Comparison of ENCODE assay signal across 8 cellular contexts in the genomic region with DNA sequence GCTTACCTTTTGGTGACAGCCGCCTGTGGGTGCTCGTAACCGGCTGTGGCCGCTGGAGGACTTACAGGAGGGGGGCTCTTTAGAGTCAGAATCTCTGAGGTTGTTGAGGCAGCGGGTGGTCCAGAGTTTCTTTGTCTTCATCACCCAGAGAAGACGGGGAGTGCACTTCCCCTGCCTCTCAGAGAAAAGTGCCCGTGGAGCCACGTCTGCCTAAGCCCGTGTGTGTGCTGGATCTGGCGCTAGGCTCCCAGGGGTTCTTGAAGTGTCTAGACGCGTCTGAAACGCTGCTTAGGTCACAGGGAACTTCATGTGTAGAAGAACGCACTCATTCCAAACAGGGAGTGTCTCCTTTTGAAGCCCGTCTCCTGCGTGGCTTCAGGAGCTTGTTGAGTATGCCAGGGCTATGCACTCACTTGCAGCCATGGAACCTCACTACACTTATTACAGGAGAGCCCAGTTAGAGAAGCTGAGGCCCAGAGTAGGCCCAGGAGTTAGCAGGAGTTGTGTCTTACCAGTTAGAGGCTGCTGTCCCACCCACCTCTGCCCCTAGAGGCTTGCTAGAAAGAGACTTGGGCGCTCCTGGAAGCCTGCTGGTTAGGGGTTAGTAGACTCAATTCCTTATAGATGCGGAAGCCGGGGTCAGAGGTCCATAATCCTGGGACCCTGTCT. TPM values are rescaled to one million over a fixed set of nuclear protein-coding genes. Genes with fewer than 3 reads are reported as not detected.
DNase-seq lines count a peak whose midpoint lies in the region; FAIRE-seq and TF ChIP-seq lines count a peak whose summit lies in the region.

No MANE protein-coding gene starts in this region.

- peak overlapping the region; percentile 78 for H3K9ac ChIP-seq in keratinocyte (ENCODE audit: control insufficient read depth, extremely low read depth, insufficient read depth, low read length)

- CTCF ChIA-PET in activated naive CD4-positive, alpha-beta T cell treated with anti-CD3 and anti-CD28 coated beads, Interleukin-2, amount 10 ng/mL, durations not matched to agents 7 days and 5 days (lab: Charles Lee) = interaction anchor here (0.8 to 1.8 kb wide), 2 partner anchors 98 to 112 kb away, joined by 3 to 6 read pairs; no protein-coding TSS in a partner anchor

- H3K27me3 ChIP-seq in keratinocyte (ENCODE audit: control insufficient read depth, extremely low read depth, insufficient read depth, low read length) = peaks cover 7% of the 10 kb centered on the region

- peaks cover 14% of the 10 kb centered on the region for H4K20me1 ChIP-seq in keratinocyte (ENCODE audit: control insufficient read depth, extremely low read depth, insufficient read depth, low read length)

- H3K4me1 Mint-ChIP-seq in activated naive CD4-positive, alpha-beta T cell treated with anti-CD3 and anti-CD28 coated beads, Interleukin-2, amount 10 ng/mL, durations not matched to agents 7 days and 5 days = peaks cover 44% of the 10 kb centered on the region
- H3K4me1 Mint-ChIP-seq in activated T-helper 2 cell treated with anti-CD3 and anti-CD28 coated beads, Interferon-gamma antibody, Interleukin-2, Interleukin-4, amounts not matched to agents 10 μg/mL and 5 μg/mL and 100 μg/mL, durations not matched to agents 14 hours and 24 hours and 36 hours (ENCODE audit: low read depth) = peaks cover 22% of the 10 kb centered on the region

- peak overlapping the region; percentile 81 for H3K4me3 Mint-ChIP-seq in activated naive CD4-positive, alpha-beta T cell treated with anti-CD3 and anti-CD28 coated beads, Interleukin-2, amount 10 ng/mL, durations not matched to agents 7 days and 5 days
- H3K4me3 Mint-ChIP-seq in activated T-helper 2 cell treated with anti-CD3 and anti-CD28 coated beads, Interferon-gamma antibody, Interleukin-2, Interleukin-4, amounts not matched to agents 10 μg/mL and 5 μg/mL and 100 μg/mL, durations not matched to agents 14 hours and 24 hours and 36 hours (ENCODE audit: low read depth) = peak overlapping the region; percentile 82

- no peaks in the 10 kb centered on the region for H3K9me1 ChIP-seq in keratinocyte (ENCODE audit: control insufficient read depth, extremely low read depth, insufficient read depth, low read length)

- no peaks in the 10 kb centered on the region for H3K9me3 ChIP-seq in keratinocyte (ENCODE audit: control insufficient read depth, low read depth, low read length)

- H3K79me2 ChIP-seq in keratinocyte (ENCODE audit: control insufficient read depth, insufficient read depth, low read length) = peaks cover 17% of the 10 kb centered on the region

- no peak for FAIRE-seq in keratinocyte (lab: Jason Lieb, UNC)

- peaks cover 8% of the 10 kb centered on the region for H3K4me1 ChIP-seq in keratinocyte (ENCODE audit: control insufficient read depth, extremely low read depth, insufficient read depth, low read length)

- H3K27ac Mint-ChIP-seq in activated naive CD4-positive, alpha-beta T cell treated with anti-CD3 and anti-CD28 coated beads, Interleukin-2, amount 10 ng/mL, durations not matched to agents 7 days and 5 days = peak overlapping the region; percentile 80
- H3K27ac Mint-ChIP-seq in activated T-helper 2 cell treated with anti-CD3 and anti-CD28 coated beads, Interferon-gamma antibody, Interleukin-2, Interleukin-4, amounts not matched to agents 10 μg/mL and 5 μg/mL and 100 μg/mL, durations not matched to agents 14 hours and 24 hours and 36 hours = no peak overlapping the region

- intact Hi-C loops in activated T-helper 2 cell treated with anti-CD3 and anti-CD28 coated beads, Interferon-gamma antibody, Interleukin-2, Interleukin-4, amounts not matched to agents 10 μg/mL and 5 μg/mL and 100 μg/mL, durations not matched to agents 14 hours and 24 hours and 36 hours (cut with micrococcal nuclease) = loop anchor here (2.0 to 5.0 kb wide), 2 partner anchors 59 to 179 kb away; partner anchors contain the start of genes ADRM1 and MTG2

- peak overlapping the region; percentile 50 to 66 (median 62) for H3K4me3 ChIP-seq in keratinocyte (ENCODE audit: control insufficient read depth in 2 of 3, extremely low read depth in 1 of 3, insufficient read depth in 2 of 3, low read depth in 1 of 3, low read length in 3 of 3)

- no peak overlapping the region for H3K27ac ChIP-seq in keratinocyte (ENCODE audit: control insufficient read depth, insufficient read depth, low read length)

- H3K36me3 ChIP-seq in keratinocyte (ENCODE audit: control insufficient read depth in 2 of 2, extremely low read depth in 1 of 2, insufficient read depth in 2 of 2, low read length in 2 of 2) = peaks cover 22% of the 10 kb centered on the region in 2 experiments

- H2AFZ ChIP-seq in keratinocyte (ENCODE audit: control insufficient read depth, low read length) = no peak overlapping the region

- no peaks in the 10 kb centered on the region for H3K27me3 Mint-ChIP-seq in activated naive CD4-positive, alpha-beta T cell treated with anti-CD3 and anti-CD28 coated beads, Interleukin-2, amount 10 ng/mL, durations not matched to agents 7 days and 5 days
- H3K27me3 Mint-ChIP-seq in activated T-helper 2 cell treated with anti-CD3 and anti-CD28 coated beads, Interferon-gamma antibody, Interleukin-2, Interleukin-4, amounts not matched to agents 10 μg/mL and 5 μg/mL and 100 μg/mL, durations not matched to agents 14 hours and 24 hours and 36 hours (ENCODE audit: low read depth) = no peaks in the 10 kb centered on the region

- DNase-seq in activated naive CD4-positive, alpha-beta T cell treated with anti-CD3 and anti-CD28 coated beads, Interleukin-2, amount 10 ng/mL, durations not matched to agents 7 days and 5 days = no peak
- no peak for DNase-seq in activated naive CD4-positive, alpha-beta T cell treated with anti-CD3 and anti-CD28 coated beads, Interleukin-2, amount 50 U/mL, for 16 hours
- DNase-seq in activated T-helper 2 cell treated with anti-CD3 and anti-CD28 coated beads, Interferon-gamma antibody, Interleukin-2, Interleukin-4, amounts not matched to agents 10 μg/mL and 5 μg/mL and 100 μg/mL, durations not matched to agents 14 hours and 24 hours and 36 hours (ENCODE audit: low spot score) = no peak
- no peak for DNase-seq in keratinocyte (ENCODE audit: low read depth, low spot score)
- peak; percentile 14 for DNase-seq in superior temporal gyrus (ENCODE audit: extremely low spot score)
- DNase-seq in NCI-H69 (lab: John Stamatoyannopoulos, UW) = no peak
- DNase-seq in hippocampal formation (lab: John Stamatoyannopoulos, UW) = no peak
- DNase-seq in CD1c-positive myeloid dendritic cell (ENCODE audit: extremely low spot score) = no peak

- H3K9me3 Mint-ChIP-seq in activated naive CD4-positive, alpha-beta T cell treated with anti-CD3 and anti-CD28 coated beads, Interleukin-2, amount 10 ng/mL, durations not matched to agents 7 days and 5 days = no peaks in the 10 kb centered on the region
- H3K9me3 Mint-ChIP-seq in activated T-helper 2 cell treated with anti-CD3 and anti-CD28 coated beads, Interferon-gamma antibody, Interleukin-2, Interleukin-4, amounts not matched to agents 10 μg/mL and 5 μg/mL and 100 μg/mL, durations not matched to agents 14 hours and 24 hours and 36 hours = no peaks in the 10 kb centered on the region

- dilution Hi-C loops in keratinocyte (cut with MboI; ENCODE audit: extremely low pct_ligation_motif_present, low sequenced_read_pairs) = no loop called here

- H3K36me3 Mint-ChIP-seq in activated naive CD4-positive, alpha-beta T cell treated with anti-CD3 and anti-CD28 coated beads, Interleukin-2, amount 10 ng/mL, durations not matched to agents 7 days and 5 days = peaks cover 33% of the 10 kb centered on the region
- peaks cover 40% of the 10 kb centered on the region for H3K36me3 Mint-ChIP-seq in activated T-helper 2 cell treated with anti-CD3 and anti-CD28 coated beads, Interferon-gamma antibody, Interleukin-2, Interleukin-4, amounts not matched to agents 10 μg/mL and 5 μg/mL and 100 μg/mL, durations not matched to agents 14 hours and 24 hours and 36 hours (ENCODE audit: low read depth)

- peak overlapping the region; percentile 93 for H3K4me2 ChIP-seq in keratinocyte (ENCODE audit: control insufficient read depth, extremely low read depth, insufficient read depth, low read depth, low read length)

- TF ChIP-seq CTCF in keratinocyte (optimal IDR thresholded peaks at IDR 0.05 in 1 of 3, IDR thresholded peaks at IDR 0.05 in 1 of 3, conservative IDR thresholded peaks at IDR 0.05 in 1 of 3; ENCODE audit: extremely low read depth in 1 of 3, insufficient read depth in 2 of 3, low read length in 3 of 3) = peak in 1 of 3 experiments; percentile 14

RNA-seq across cellular contexts. Expression of gene LSM14B, which starts 1.3 kb away (rescaled TPM):
- total RNA-seq in activated T-helper 2 cell treated with anti-CD3 and anti-CD28 coated beads, Interferon-gamma antibody, Interleukin-2, Interleukin-4, amounts not matched to agents 10 μg/mL and 5 μg/mL and 100 μg/mL, durations not matched to agents 14 hours and 24 hours and 36 hours = 42.9 and 45.0 TPM in 2 replicates
- polyA plus RNA-seq in keratinocyte = 19.9 to 21.7 TPM (median 20.0 TPM) in 3 replicates
- 17.0 TPM for polyA plus RNA-seq in keratinocyte (2011; ENCODE audit: low read depth)
- polyA plus RNA-seq in keratinocyte (2011; cell fraction: cytosol; rRNA removed) = 20.6 and 28.3 TPM in 2 replicates
- 30.7 and 35.5 TPM in 2 replicates for polyA plus RNA-seq in keratinocyte (2011; cell fraction: nucleus; rRNA removed)
- 22.6 and 25.9 TPM in 2 replicates for polyA plus RNA-seq in keratinocyte (2012; ENCODE audit: low replicate concordance)
- polyA minus RNA-seq in keratinocyte = 20.7 to 28.7 TPM (median 21.6 TPM) in 3 replicates
- 28.8 TPM for polyA minus RNA-seq in keratinocyte (2011; cell fraction: cytosol; rRNA and poly(A)+ RNA removed)
- 9.0 and 16.1 TPM in 2 replicates for polyA minus RNA-seq in keratinocyte (2011; cell fraction: nucleus; rRNA and poly(A)+ RNA removed)

RNA-seq across cellular contexts. Expression of gene PSMA7, which starts 19.6 kb away (rescaled TPM):
- total RNA-seq in activated T-helper 2 cell treated with anti-CD3 and anti-CD28 coated beads, Interferon-gamma antibody, Interleukin-2, Interleukin-4, amounts not matched to agents 10 μg/mL and 5 μg/mL and 100 μg/mL, durations not matched to agents 14 hours and 24 hours and 36 hours = 405 and 434 TPM in 2 replicates
- 383 to 439 TPM (median 412 TPM) in 3 replicates for polyA plus RNA-seq in keratinocyte
- polyA plus RNA-seq in keratinocyte (2011; ENCODE audit: low read depth) = 290 TPM
- polyA plus RNA-seq in keratinocyte (2011; cell fraction: cytosol; rRNA removed) = 305 and 407 TPM in 2 replicates
- 217 and 261 TPM in 2 replicates for polyA plus RNA-seq in keratinocyte (2011; cell fraction: nucleus; rRNA removed)
- polyA plus RNA-seq in keratinocyte (2012; ENCODE audit: low replicate concordance) = 305 and 382 TPM in 2 replicates
- 194 to 304 TPM (median 205 TPM) in 3 replicates for polyA minus RNA-seq in keratinocyte
- polyA minus RNA-seq in keratinocyte (2011; cell fraction: cytosol; rRNA and poly(A)+ RNA removed) = 195 TPM
- polyA minus RNA-seq in keratinocyte (2011; cell fraction: nucleus; rRNA and poly(A)+ RNA removed) = 41.3 and 45.3 TPM in 2 replicates

RNA-seq across cellular contexts. Expression of gene SS18L1, which starts 20.0 kb away (rescaled TPM):
- 26.0 and 30.7 TPM in 2 replicates for total RNA-seq in activated T-helper 2 cell treated with anti-CD3 and anti-CD28 coated beads, Interferon-gamma antibody, Interleukin-2, Interleukin-4, amounts not matched to agents 10 μg/mL and 5 μg/mL and 100 μg/mL, durations not matched to agents 14 hours and 24 hours and 36 hours
- 5.0 to 13.6 TPM (median 9.4 TPM) in 3 replicates for polyA plus RNA-seq in keratinocyte
- 13.1 TPM for polyA plus RNA-seq in keratinocyte (2011; ENCODE audit: low read depth)
- 4.1 and 4.4 TPM in 2 replicates for polyA plus RNA-seq in keratinocyte (2011; cell fraction: cytosol; rRNA removed)
- polyA plus RNA-seq in keratinocyte (2011; cell fraction: nucleus; rRNA removed) = 25.0 and 27.0 TPM in 2 replicates
- polyA plus RNA-seq in keratinocyte (2012; ENCODE audit: low replicate concordance) = 5.2 and 9.4 TPM in 2 replicates
- 7.2 to 10.8 TPM (median 7.6 TPM) in 3 replicates for polyA minus RNA-seq in keratinocyte
- polyA minus RNA-seq in keratinocyte (2011; cell fraction: cytosol; rRNA and poly(A)+ RNA removed) = 17.6 TPM
- 15.0 and 17.8 TPM in 2 replicates for polyA minus RNA-seq in keratinocyte (2011; cell fraction: nucleus; rRNA and poly(A)+ RNA removed)

RNA-seq across cellular contexts. Expression of gene TAF4, which starts 57.9 kb away (rescaled TPM):
- total RNA-seq in activated T-helper 2 cell treated with anti-CD3 and anti-CD28 coated beads, Interferon-gamma antibody, Interleukin-2, Interleukin-4, amounts not matched to agents 10 μg/mL and 5 μg/mL and 100 μg/mL, durations not matched to agents 14 hours and 24 hours and 36 hours = 23.6 and 26.9 TPM in 2 replicates
- polyA plus RNA-seq in keratinocyte = 2.0 to 4.4 TPM (median 3.3 TPM) in 3 replicates
- 8.8 TPM for polyA plus RNA-seq in keratinocyte (2011; ENCODE audit: low read depth)
- polyA plus RNA-seq in keratinocyte (2011; cell fraction: cytosol; rRNA removed) = 3.3 and 4.3 TPM in 2 replicates
- 10.5 and 11.0 TPM in 2 replicates for polyA plus RNA-seq in keratinocyte (2011; cell fraction: nucleus; rRNA removed)
- polyA plus RNA-seq in keratinocyte (2012; ENCODE audit: low replicate concordance) = 5.0 and 8.0 TPM in 2 replicates
- 1.2 to 4.5 TPM (median 3.7 TPM) in 3 replicates for polyA minus RNA-seq in keratinocyte
- polyA minus RNA-seq in keratinocyte (2011; cell fraction: cytosol; rRNA and poly(A)+ RNA removed) = 4.6 TPM
- polyA minus RNA-seq in keratinocyte (2011; cell fraction: nucleus; rRNA and poly(A)+ RNA removed) = 6.0 and 7.5 TPM in 2 replicates

RNA-seq across cellular contexts. Expression of gene MTG2, which starts 59.2 kb away (rescaled TPM):
- 34.0 and 40.2 TPM in 2 replicates for total RNA-seq in activated T-helper 2 cell treated with anti-CD3 and anti-CD28 coated beads, Interferon-gamma antibody, Interleukin-2, Interleukin-4, amounts not matched to agents 10 μg/mL and 5 μg/mL and 100 μg/mL, durations not matched to agents 14 hours and 24 hours and 36 hours
- 24.7 to 31.4 TPM (median 29.5 TPM) in 3 replicates for polyA plus RNA-seq in keratinocyte
- polyA plus RNA-seq in keratinocyte (2011; ENCODE audit: low read depth) = 13.3 TPM
- polyA plus RNA-seq in keratinocyte (2011; cell fraction: cytosol; rRNA removed) = 15.9 and 24.7 TPM in 2 replicates
- polyA plus RNA-seq in keratinocyte (2011; cell fraction: nucleus; rRNA removed) = 56.1 and 56.4 TPM in 2 replicates
- 24.9 and 32.2 TPM in 2 replicates for polyA plus RNA-seq in keratinocyte (2012; ENCODE audit: low replicate concordance)
- 12.2 to 20.5 TPM (median 19.8 TPM) in 3 replicates for polyA minus RNA-seq in keratinocyte
- 19.2 TPM for polyA minus RNA-seq in keratinocyte (2011; cell fraction: cytosol; rRNA and poly(A)+ RNA removed)
- polyA minus RNA-seq in keratinocyte (2011; cell fraction: nucleus; rRNA and poly(A)+ RNA removed) = 19.1 and 27.1 TPM in 2 replicates
